Comparison of ENCODE assay signal across 20 cellular contexts in the genomic region with DNA sequence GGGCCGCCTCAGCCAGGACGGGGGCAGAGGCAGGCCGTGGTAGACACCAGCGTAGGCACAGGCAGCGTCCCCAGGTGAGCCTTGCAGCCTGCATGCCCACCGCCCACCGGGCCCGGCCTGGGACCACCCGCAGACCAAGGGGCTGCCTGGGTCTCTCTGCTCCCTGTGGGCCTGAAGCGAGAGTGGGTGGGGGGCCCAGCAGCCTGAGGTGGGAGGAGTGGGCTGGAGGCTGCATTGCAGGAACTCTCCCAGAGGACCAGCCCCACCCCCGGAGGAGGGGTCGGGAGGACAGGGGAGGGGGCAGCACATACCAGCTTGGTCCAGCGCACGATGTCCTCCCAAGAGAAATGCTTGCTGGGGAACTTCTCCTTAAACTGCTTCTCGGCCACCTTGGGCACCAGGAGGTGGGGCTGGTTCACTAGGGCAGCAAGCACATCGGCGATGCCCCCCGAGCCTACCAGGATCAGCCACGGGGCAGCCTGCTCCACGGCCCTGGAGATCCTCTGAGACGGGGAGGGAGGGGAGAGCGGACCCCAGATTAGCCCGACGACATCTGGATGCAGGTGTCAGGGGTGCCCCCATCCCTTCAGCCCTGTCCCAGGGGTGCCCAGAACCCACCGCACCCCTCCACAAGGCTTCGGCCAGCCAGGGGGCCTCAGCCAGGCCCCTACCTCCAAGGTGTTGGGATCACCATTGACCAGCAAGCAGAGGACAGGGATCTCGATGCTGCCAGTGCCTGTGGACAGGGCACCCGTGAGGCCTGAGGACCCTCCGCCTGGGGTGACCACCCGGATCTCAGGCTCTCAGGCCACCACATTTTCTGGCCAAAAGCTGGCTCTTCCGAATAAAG. TPM values are rescaled to one million over a fixed set of nuclear protein-coding genes. Genes with fewer than 3 reads are reported as not detected.
DNase-seq lines count a peak whose midpoint lies in the region; ATAC-seq, FAIRE-seq and TF ChIP-seq lines count a peak whose summit lies in the region.
"Had no signal": no experiment of that assay in that cellular context is flagged by ENCODE, and none has a peak within 500 bp of the region (broad histone marks: within the 10 kb centered on the region; RNA-seq: fewer than 3 reads in every experiment).

No MANE protein-coding gene starts in this region.

- TF ChIP-seq CTCF in heart left ventricle (IDR thresholded peaks at IDR 0.05) (no peak), HEK293 (tag by site-specific recombination; IDR thresholded peaks at IDR 0.05) (no peak), kidney (IDR thresholded peaks at IDR 0.05; ENCODE audit: borderline replicate concordance, extremely low read depth, insufficient read depth) (no peak), tibial artery (IDR thresholded peaks at IDR 0.05) (no peak)

- H3K4me3 ChIP-seq in heart left ventricle (no peak overlapping the region), HEK293 (ENCODE audit: low read depth, low read length) (no peak overlapping the region), kidney (ENCODE audit: low read length in 2 of 2) (no peak overlapping the region), tibial artery (no peak overlapping the region)
- H3K4me3 ChIP-seq: HAP-1 had no signal

- CTCF ChIA-PET in HEK293 (lab: Yijun Ruan, JAX): interaction anchor here (0.6 to 11.2 kb wide), 9 partner anchors 12 to 391 kb away, joined by 3 to 297 read pairs (median 29); a partner anchor contains a TSS

- H3K27me3 ChIP-seq in heart left ventricle (peaks cover 0 to 13% (median 0%) of the 10 kb centered on the region in 9 donors), tibial artery (peaks cover 0 to 29% of the 10 kb centered on the region in 2 donors)

- ATAC-seq in heart left ventricle (no peak), left cardiac atrium (no peak)
- ATAC-seq: CD8-positive, alpha-beta T cell had no signal

- POLR2A ChIA-PET in HEK293 (lab: Yijun Ruan, JAX): no interaction called here

- peak in 3 of 5 donors; percentile 22 to 56 (median 22) for DNase-seq in heart left ventricle
- no peak for DNase-seq in left cardiac atrium
- peak; percentile 78 for DNase-seq in kidney
- DNase-seq in A172 (ENCODE audit: low spot score): no peak
- DNase-seq in tibial artery: no peak
- no peak for DNase-seq in NCI-H2171 (lab: John Stamatoyannopoulos, UW)
- DNase-seq: Caco-2; CD8-positive, alpha-beta T cell; DND-41; GDM1; GOT3; HFFc6; KBM-7 had no signal

- no peaks in the 10 kb centered on the region for H3K9me3 ChIP-seq in heart left ventricle
- no peaks in the 10 kb centered on the region for H3K9me3 ChIP-seq in HEK293 (ENCODE audit: control insufficient read depth, insufficient read depth, low read depth, low read length)
- no peaks in the 10 kb centered on the region for H3K9me3 ChIP-seq in kidney (ENCODE audit: control insufficient read depth in 1 of 2, low read length in 2 of 2)
- no peaks in the 10 kb centered on the region for H3K9me3 ChIP-seq in tibial artery
- H3K9me3 ChIP-seq: Caco-2, HAP-1 had no signal

- H3K4me1 ChIP-seq in heart left ventricle (peaks cover 0 to 13% (median 0%) of the 10 kb centered on the region in 12 donors), HEK293 (ENCODE audit: control insufficient read depth, insufficient read depth, low read length) (no peaks in the 10 kb centered on the region), kidney (ENCODE audit: control insufficient read depth in 1 of 2, insufficient read depth in 1 of 2, low read depth in 1 of 2, low read length in 2 of 2) (peaks cover 0 to 3% of the 10 kb centered on the region in 2 donors), tibial artery (peaks cover 0 to 11% (median 3%) of the 10 kb centered on the region in 4 donors)
- H3K4me1 ChIP-seq: HAP-1 had no signal

- no peak overlapping the region for H3K27ac ChIP-seq in heart left ventricle
- H3K27ac ChIP-seq in HEK293 (ENCODE audit: extremely low read depth, low read depth, low read length): no peak overlapping the region
- H3K27ac ChIP-seq in kidney (ENCODE audit: low read depth in 2 of 2, low read length in 2 of 2): no peak overlapping the region
- no peak overlapping the region for H3K27ac ChIP-seq in tibial artery
- H3K27ac ChIP-seq: HL-60 had no signal

- intact Hi-C loops in heart left ventricle (cut with DNase I) (loop anchor here in 2 of 10 donors (2.0 to 5.0 kb wide), 2 partner anchors 111 to 221 kb away; no protein-coding TSS in a partner anchor), left cardiac atrium (cut with DNase I) (loop anchor here in 1 of 2 donors (2.0 to 10.0 kb wide), 2 partner anchors 53 to 111 kb away; no protein-coding TSS in a partner anchor), kidney (cut with DNase I) (loop anchor here (5.0 kb wide), 1 partner anchor 116 kb away; a partner anchor contains a TSS), tibial artery (cut with DNase I; ENCODE audit: low total_unique reads) (no loop called here)

- H3K9ac ChIP-seq in kidney (ENCODE audit: low read length in 2 of 2): no peak overlapping the region

- TF ChIP-seq POLR2A in heart left ventricle (IDR thresholded peaks at IDR 0.05): no peak

- no peaks in the 10 kb centered on the region for H3K36me3 ChIP-seq in heart left ventricle
- H3K36me3 ChIP-seq in HEK293 (ENCODE audit: control insufficient read depth in 2 of 2, insufficient read depth in 1 of 2, low read length in 2 of 2): no peaks in the 10 kb centered on the region
- H3K36me3 ChIP-seq in kidney (ENCODE audit: control insufficient read depth in 1 of 2, insufficient read depth in 2 of 2, low read length in 2 of 2): no peaks in the 10 kb centered on the region
- H3K36me3 ChIP-seq in tibial artery: no peaks in the 10 kb centered on the region
- H3K36me3 ChIP-seq: HAP-1 had no signal

- FAIRE-seq in kidney (lab: Jason Lieb, UNC): no peak
- FAIRE-seq: A204.1, GM12892 had no signal

- WGBS in heart left ventricle, 4 donors: 82 to 84% (median 83%) methylated on average over 17 to 31 of the region's 31 CpGs

TF ChIP-seq in HEK293, 187 proteins besides CTCF, POLR2A, EP300 and RAD21:
- TF ChIP-seq, protein P1, sequence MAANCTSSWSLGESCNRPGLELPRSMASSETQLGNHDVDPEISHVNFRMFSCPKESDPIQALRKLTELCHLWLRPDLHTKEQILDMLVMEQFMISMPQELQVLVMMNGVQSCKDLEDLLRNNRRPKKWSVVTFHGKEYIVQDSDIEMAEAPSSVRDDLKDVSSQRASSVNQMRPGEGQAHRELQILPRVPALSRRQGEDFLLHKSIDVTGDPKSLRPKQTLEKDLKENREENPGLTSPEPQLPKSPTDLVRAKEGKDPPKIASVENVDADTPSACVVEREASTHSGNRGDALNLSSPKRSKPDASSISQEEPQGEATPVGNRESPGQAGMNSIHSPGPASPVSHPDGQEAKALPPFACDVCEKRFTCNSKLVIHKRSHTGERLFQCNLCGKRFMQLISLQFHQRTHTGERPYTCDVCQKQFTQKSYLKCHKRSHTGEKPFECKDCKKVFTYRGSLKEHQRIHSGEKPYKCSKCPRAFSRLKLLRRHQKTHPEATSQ (tag by site-specific recombination; IDR thresholded peaks at IDR 0.05): no peak
- TF ChIP-seq GLI2 (tag by site-specific recombination; IDR thresholded peaks at IDR 0.05; ENCODE audit: borderline replicate concordance, low read depth) (no peak), ZNF292 (tag by site-specific recombination; IDR thresholded peaks at IDR 0.05; ENCODE audit: borderline replicate concordance, low read depth) (no peak), WT1 (tag by site-specific recombination; IDR thresholded peaks at IDR 0.05) (no peak), KLF9 (tag by site-specific recombination; IDR thresholded peaks at IDR 0.05; ENCODE audit: low read depth) (no peak), ZNF670 (tag by site-specific recombination; IDR thresholded peaks at IDR 0.05; ENCODE audit: low read depth) (no peak), ZFHX2 (tag by site-specific recombination; conservative IDR thresholded peaks at IDR 0.05) (peak; percentile 57), EGR2 (tag by site-specific recombination; IDR thresholded peaks at IDR 0.05; ENCODE audit: low read depth) (peak; percentile 35), MEIS1 (CRISPR knock-in tag; IDR thresholded peaks at IDR 0.05; ENCODE audit: borderline replicate concordance) (no peak)
- TF ChIP-seq, protein P2, sequence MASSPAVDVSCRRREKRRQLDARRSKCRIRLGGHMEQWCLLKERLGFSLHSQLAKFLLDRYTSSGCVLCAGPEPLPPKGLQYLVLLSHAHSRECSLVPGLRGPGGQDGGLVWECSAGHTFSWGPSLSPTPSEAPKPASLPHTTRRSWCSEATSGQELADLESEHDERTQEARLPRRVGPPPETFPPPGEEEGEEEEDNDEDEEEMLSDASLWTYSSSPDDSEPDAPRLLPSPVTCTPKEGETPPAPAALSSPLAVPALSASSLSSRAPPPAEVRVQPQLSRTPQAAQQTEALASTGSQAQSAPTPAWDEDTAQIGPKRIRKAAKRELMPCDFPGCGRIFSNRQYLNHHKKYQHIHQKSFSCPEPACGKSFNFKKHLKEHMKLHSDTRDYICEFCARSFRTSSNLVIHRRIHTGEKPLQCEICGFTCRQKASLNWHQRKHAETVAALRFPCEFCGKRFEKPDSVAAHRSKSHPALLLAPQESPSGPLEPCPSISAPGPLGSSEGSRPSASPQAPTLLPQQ (tag by site-specific recombination; IDR thresholded peaks at IDR 0.05): no peak

RNA-seq across cellular contexts. Expression of a gene that starts 17.5 kb away (rescaled TPM):
- total RNA-seq in heart left ventricle (10 to 100 TPM; 23.4 to 45.2 (median 37.2) TPM), left cardiac atrium (10 to 100 TPM; 34.9 to 45.7 TPM), kidney (42.3 TPM)
- polyA plus RNA-seq in heart left ventricle (10 to 100 TPM; 34.6 to 75.9 TPM), kidney (ENCODE audit: insufficient read depth, low read depth, low replicate concordance) (51.4 TPM)
- total RNA-seq in A172 (2014; rRNA removed; shearing (Covaris generic)): 69.7 and 99.8 TPM in 2 replicates

RNA-seq across cellular contexts. Expression of a gene that starts 26.2 kb away (rescaled TPM):
- not detected for total RNA-seq in heart left ventricle
- polyA plus RNA-seq in heart left ventricle: not detected
- not detected for total RNA-seq in left cardiac atrium
- total RNA-seq in kidney: 0.25 TPM
- polyA plus RNA-seq in kidney (ENCODE audit: insufficient read depth, low read depth, low replicate concordance): 0.69 TPM
- not detected in 2 replicates for total RNA-seq in A172 (2014; rRNA removed; shearing (Covaris generic))
- total RNA-seq: B cell, Caco-2, HFFc6 had no signal
- polyA plus RNA-seq: CD14-positive monocyte had no signal

RNA-seq across cellular contexts. Expression of a gene that starts 26.7 kb away (rescaled TPM):
- total RNA-seq in heart left ventricle (10 to 100 TPM; 18.6 to 42.4 (median 38.4) TPM), left cardiac atrium (10 to 100 TPM; 33.5 to 39.7 TPM), kidney (45.5 TPM)
- polyA plus RNA-seq in heart left ventricle (10 to 100 TPM; 24.7 to 31.4 TPM), kidney (ENCODE audit: insufficient read depth, low read depth, low replicate concordance) (49.4 TPM)
- total RNA-seq in A172 (2014; rRNA removed; shearing (Covaris generic)): 1.9 and 3.5 TPM in 2 replicates
- total RNA-seq: HFFc6 had no signal

RNA-seq across cellular contexts. Expression of a gene that starts 41.0 kb away (rescaled TPM):
- total RNA-seq in heart left ventricle (100 to 1,000 TPM; 277 to 994 (median 568) TPM), left cardiac atrium (100 to 1,000 TPM; 699 to 773 TPM), kidney (950 TPM)
- polyA plus RNA-seq in heart left ventricle (100 to 1,000 TPM; 442 to 518 TPM), kidney (ENCODE audit: insufficient read depth, low read depth, low replicate concordance) (827 TPM)
- 288 and 342 TPM in 2 replicates for total RNA-seq in A172 (2014; rRNA removed; shearing (Covaris generic))

Comparison
In these comparisons a context has a peak if more than half of its experiments do, and no peak if none do; other contexts are left out.
1. DNase-seq: peak in heart left ventricle (3 of 5) and kidney (single experiment); none in left cardiac atrium (single experiment), A172 (single experiment), tibial artery (0 of 2) and NCI-H2171 (single experiment).